ENCODE assay signal across 8 cellular contexts in genomic region chr11:10304495-10305261, GRCh38. TPM values are rescaled to one million over a fixed set of nuclear protein-coding genes. Genes with fewer than 3 reads are reported as not detected.
DNase-seq lines count a peak whose midpoint lies in the region; ATAC-seq lines count a peak whose summit lies in the region.

TSS of gene ADM (plus strand) at chr11:10305073. CDS start at chr11:10305701, 628 bp downstream.

- peak within 1 kb of the TSS; percentile 81 to 98 for H3K9ac ChIP-seq in duodenal mucosa (ENCODE audit: low read depth in 1 of 2, low read length in 2 of 2)

- H3K4me3 ChIP-seq in duodenal mucosa (ENCODE audit: low read depth in 1 of 2, low read length in 2 of 2) = peak within 1 kb of the TSS; percentile 90 to 99

- H3K27me3 ChIP-seq in duodenal mucosa (ENCODE audit: control insufficient read depth in 1 of 2, insufficient read depth in 2 of 2, low read length in 2 of 2) = peaks cover 13 to 15% of the 10 kb centered on the region in 2 donors

- ATAC-seq in left lobe of liver (peak; percentile 62), GM18861 (IDR thresholded peaks at IDR 0.05; ENCODE audit: unreplicated experiment) (no peak)

- no peaks in the 10 kb centered on the region for H3K9me3 ChIP-seq in duodenal mucosa (ENCODE audit: control insufficient read depth in 1 of 2, low read length in 2 of 2)

- H3K36me3 ChIP-seq in duodenal mucosa (ENCODE audit: control insufficient read depth in 1 of 2, insufficient read depth in 2 of 2, low read length in 2 of 2) = no peaks in the 10 kb centered on the region

- H3K4me1 ChIP-seq in duodenal mucosa (ENCODE audit: control insufficient read depth in 1 of 2, insufficient read depth in 2 of 2, low read length in 2 of 2) = peaks cover 39 to 64% of the 10 kb centered on the region in 2 donors

- peak within 1 kb of the TSS; percentile 80 for H3K27ac ChIP-seq in duodenal mucosa (ENCODE audit: low read depth, low read length)

- DNase-seq in NCI-H2171 treated with DMSO at 0.1 percent for 48 hours (lab: John Stamatoyannopoulos, UW) (peak; percentile 32), NCI-H2171 (lab: John Stamatoyannopoulos, UW) (no peak), LoVo (ENCODE audit: low spot score) (peak; percentile 89), T1000 (lab: John Stamatoyannopoulos, UW) (peak; percentile 96), left lobe of liver (ENCODE audit: low spot score) (peak; percentile 95)
- DNase-seq in stimulated activated CD4-positive, alpha-beta T cell treated with anti-CD3 and anti-CD28 coated beads, Interleukin-1b, Interleukin-23, amount 100 ng/mL, for 48 hours = peak; percentile 60

RNA-seq across cellular contexts. Expression of gene ADM, which starts in this region (rescaled TPM):
- total RNA-seq in left lobe of liver = 9.6 TPM
